ENCODE assay signal across 27 cellular contexts in the genomic region with DNA sequence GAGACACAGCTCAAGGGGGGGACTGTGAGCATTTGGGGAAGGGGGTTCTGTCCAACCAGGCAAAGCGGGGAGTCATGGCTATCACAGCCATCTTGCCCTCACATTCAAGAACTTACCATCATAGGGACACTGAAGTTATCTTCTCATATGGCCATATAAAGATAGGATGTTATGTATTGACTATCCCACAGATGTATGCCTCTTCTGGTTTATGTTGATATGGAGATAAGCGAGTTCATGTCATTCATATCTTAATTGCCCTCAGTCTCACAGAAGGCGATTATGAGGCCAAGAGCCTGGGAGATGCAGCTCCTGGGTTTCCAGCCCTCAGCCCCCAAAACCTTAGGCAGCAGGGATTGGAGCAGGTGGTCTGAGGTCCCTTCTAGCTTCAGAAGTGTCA. TPM values are rescaled to one million over a fixed set of nuclear protein-coding genes. Genes with fewer than 3 reads are reported as not detected.
"Had no signal": no experiment of that assay in that cellular context is flagged by ENCODE, and none has a peak within 500 bp of the region (broad histone marks: within the 10 kb centered on the region; RNA-seq: fewer than 3 reads in every experiment).

No MANE protein-coding gene starts in this region.

- H3K27ac Mint-ChIP-seq: activated CD4-positive, alpha-beta memory T cell treated with anti-CD3 and anti-CD28 coated beads, Interleukin-2, amount 10 ng/mL, durations not matched to agents 7 days and 5 days; activated CD4-positive, alpha-beta T cell treated with anti-CD3 and anti-CD28 coated beads, Interleukin-2, amount 10 ng/mL, durations not matched to agents 24 days and 14 days; activated naive CD4-positive, alpha-beta T cell treated with anti-CD3 and anti-CD28 coated beads, Interleukin-2, amount 50 U/mL, for 24 hours; activated T-helper 2 cell treated with anti-CD3 and anti-CD28 coated beads, Interferon-gamma antibody, Interleukin-2, Interleukin-4, amounts not matched to agents 10 μg/mL and 5 μg/mL and 100 μg/mL, durations not matched to agents 14 hours and 24 hours and 36 hours; mesothelial cell of epicardium had no signal

- DNase-seq: activated CD4-positive, alpha-beta memory T cell treated with anti-CD3 and anti-CD28 coated beads, Interleukin-2, amount 10 ng/mL, durations not matched to agents 7 days and 5 days; activated CD4-positive, alpha-beta T cell treated with anti-CD3 and anti-CD28 coated beads, Interleukin-2, amount 10 ng/mL, durations not matched to agents 24 days and 14 days; activated CD4-positive, CD25-positive, alpha-beta regulatory T cell treated with anti-CD3 and anti-CD28 coated beads, Interleukin-2, amount 50 U/mL, for 72 hours; activated CD8-positive, alpha-beta memory T cell treated with anti-CD3 and anti-CD28 coated beads, Interleukin-2, amount 50 U/mL, for 48 hours; activated T-cell treated with anti-CD3 and anti-CD28 coated beads, Interleukin-2, amount 50 U/mL, for 4 hours; esophagus squamous epithelium; foreskin melanocyte; heart right ventricle; islet precursor cell; left colon; mammary epithelial cell; naive B cell; posterior cingulate gyrus; right cardiac atrium; spleen; stimulated activated naive CD8-positive, alpha-beta T cell treated with anti-CD3 and anti-CD28 coated beads, Interleukin-15, Interleukin-2, amounts not matched to agents 100 U/mL and 50 U/mL, for 24 hours; testis; transverse colon had no signal

- ATAC-seq: activated T-cell treated with anti-CD3 and anti-CD28 coated beads, Interleukin-2, amount 50 U/mL, for 4 hours; heart right ventricle; left colon; right cardiac atrium; stimulated activated naive CD8-positive, alpha-beta T cell treated with anti-CD3 and anti-CD28 coated beads, Interleukin-15, Interleukin-2, amounts not matched to agents 100 U/mL and 50 U/mL, for 24 hours had no signal

- H3K9me3 Mint-ChIP-seq: activated CD4-positive, alpha-beta memory T cell treated with anti-CD3 and anti-CD28 coated beads, Interleukin-2, amount 10 ng/mL, durations not matched to agents 7 days and 5 days; activated CD4-positive, alpha-beta T cell treated with anti-CD3 and anti-CD28 coated beads, Interleukin-2, amount 10 ng/mL, durations not matched to agents 24 days and 14 days; activated naive CD4-positive, alpha-beta T cell treated with anti-CD3 and anti-CD28 coated beads, Interleukin-2, amount 50 U/mL, for 24 hours; activated T-cell treated with anti-CD3 and anti-CD28 coated beads, Interleukin-2, amount 50 U/mL, for 4 hours; activated T-helper 2 cell treated with anti-CD3 and anti-CD28 coated beads, Interferon-gamma antibody, Interleukin-2, Interleukin-4, amounts not matched to agents 10 μg/mL and 5 μg/mL and 100 μg/mL, durations not matched to agents 14 hours and 24 hours and 36 hours; central memory CD8-positive, alpha-beta T cell; dendritic cell treated with granulocyte-macrophage colony-stimulating factor and Interleukin-4, amounts not matched to agents 40 ng/mL and 50 ng/mL, for 4 days; mesothelial cell of epicardium; naive B cell had no signal

- H3K27ac ChIP-seq: breast epithelium, esophagus squamous epithelium, heart right ventricle, spleen, testis had no signal

- H3K27me3 ChIP-seq: breast epithelium, esophagus squamous epithelium, heart right ventricle, spleen, testis, transverse colon had no signal

- H3K27me3 Mint-ChIP-seq: activated CD4-positive, alpha-beta memory T cell treated with anti-CD3 and anti-CD28 coated beads, Interleukin-2, amount 10 ng/mL, durations not matched to agents 7 days and 5 days; activated CD4-positive, alpha-beta T cell treated with anti-CD3 and anti-CD28 coated beads, Interleukin-2, amount 10 ng/mL, durations not matched to agents 24 days and 14 days; activated naive CD4-positive, alpha-beta T cell treated with anti-CD3 and anti-CD28 coated beads, Interleukin-2, amount 50 U/mL, for 24 hours; central memory CD8-positive, alpha-beta T cell; dendritic cell treated with granulocyte-macrophage colony-stimulating factor and Interleukin-4, amounts not matched to agents 40 ng/mL and 50 ng/mL, for 4 days; naive B cell had no signal

- H3K4me3 ChIP-seq: breast epithelium, esophagus squamous epithelium, heart right ventricle, spleen, testis, transverse colon had no signal

- H3K4me3 Mint-ChIP-seq: activated CD4-positive, alpha-beta memory T cell treated with anti-CD3 and anti-CD28 coated beads, Interleukin-2, amount 10 ng/mL, durations not matched to agents 7 days and 5 days; activated CD4-positive, alpha-beta T cell treated with anti-CD3 and anti-CD28 coated beads, Interleukin-2, amount 10 ng/mL, durations not matched to agents 24 days and 14 days; activated naive CD4-positive, alpha-beta T cell treated with anti-CD3 and anti-CD28 coated beads, Interleukin-2, amount 50 U/mL, for 24 hours; activated T-cell treated with anti-CD3 and anti-CD28 coated beads, Interleukin-2, amount 50 U/mL, for 4 hours; central memory CD8-positive, alpha-beta T cell; dendritic cell treated with granulocyte-macrophage colony-stimulating factor and Interleukin-4, amounts not matched to agents 40 ng/mL and 50 ng/mL, for 4 days; mesothelial cell of epicardium had no signal

- H3K9me3 ChIP-seq: breast epithelium, esophagus squamous epithelium, heart right ventricle, spleen, testis, transverse colon had no signal

- H3K4me1 ChIP-seq: breast epithelium, testis had no signal

RNA-seq across cellular contexts. Expression of a gene that starts 8.5 kb away (rescaled TPM):
- total RNA-seq: glomerular endothelial cell, left colon, liver, mammary epithelial cell, mesothelial cell of epicardium, right cardiac atrium, transverse colon, urinary bladder had no signal

RNA-seq across cellular contexts. Expression of a gene that starts 52.2 kb away (rescaled TPM):
- total RNA-seq: activated CD4-positive, alpha-beta memory T cell treated with anti-CD3 and anti-CD28 coated beads, Interleukin-2, amount 10 ng/mL, durations not matched to agents 7 days and 5 days; esophagus squamous epithelium; glomerular endothelial cell; left colon; right cardiac atrium; transverse colon; urinary bladder had no signal
- polyA plus RNA-seq: heart right ventricle, mammary epithelial cell had no signal
